8 cellular contexts compared by ENCODE assay signal in the genomic region with DNA sequence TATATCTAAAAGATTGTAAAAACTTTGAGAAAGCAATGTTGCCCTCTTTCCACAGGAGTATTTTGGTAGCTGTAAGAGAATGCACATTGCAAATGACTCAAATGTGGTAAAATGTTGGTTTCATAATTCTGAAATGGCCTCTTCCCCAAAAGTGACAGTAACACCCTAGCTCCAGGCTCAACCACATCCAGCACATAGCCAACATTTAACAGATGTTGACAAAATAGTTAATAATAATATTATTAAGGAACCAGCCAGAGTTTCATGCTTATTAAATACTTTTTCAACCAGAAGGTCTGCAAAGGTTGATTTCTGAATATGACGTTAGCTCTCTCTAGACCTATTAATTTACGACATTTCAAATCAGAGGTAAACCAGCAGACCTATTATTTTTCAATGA. TPM values are rescaled to one million over a fixed set of nuclear protein-coding genes. Genes with fewer than 3 reads are reported as not detected.
DNase-seq lines count a peak whose midpoint lies in the region; ATAC-seq and TF ChIP-seq lines count a peak whose summit lies in the region.

No MANE protein-coding gene starts in this region.

- intact Hi-C loops in lower lobe of right lung (cut with DNase I), result no loop called here

- peak overlapping the region; percentile 80 for H3K4me3 Mint-ChIP-seq in activated T-cell treated with anti-CD3 and anti-CD28 coated beads, Interleukin-2, amount 50 U/mL, for 24 hours
- H3K4me3 Mint-ChIP-seq in activated T-helper 17 cell treated with anti-CD3 and anti-CD28 coated beads, Interleukin-2, amount 50 U/mL, for 72 hours, result peak overlapping the region; percentile 98

- no peak for TF ChIP-seq CTCF in lower lobe of right lung (IDR thresholded peaks at IDR 0.05)

- peak; percentile 56 for ATAC-seq in HG03139 (IDR thresholded peaks at IDR 0.05; ENCODE audit: unreplicated experiment)
- ATAC-seq in activated T-helper 17 cell treated with anti-CD3 and anti-CD28 coated beads, Interleukin-2, amount 50 U/mL, for 72 hours (replicated peaks), result peak; percentile 66
- ATAC-seq in lower lobe of right lung, result peak; percentile 53 to 55

- no peaks in the 10 kb centered on the region for H3K9me3 Mint-ChIP-seq in activated T-cell treated with anti-CD3 and anti-CD28 coated beads, Interleukin-2, amount 50 U/mL, for 24 hours
- no peaks in the 10 kb centered on the region for H3K9me3 Mint-ChIP-seq in activated T-helper 17 cell treated with anti-CD3 and anti-CD28 coated beads, Interleukin-2, amount 50 U/mL, for 72 hours

- H3K27me3 ChIP-seq in lower lobe of right lung (ENCODE audit: low read depth), result no peaks in the 10 kb centered on the region

- H3K9me3 ChIP-seq in lower lobe of right lung, result no peaks in the 10 kb centered on the region

- peaks cover 3% of the 10 kb centered on the region for H3K36me3 ChIP-seq in lower lobe of right lung

- no peak for DNase-seq in activated T-cell treated with anti-CD3 and anti-CD28 coated beads, Interleukin-2, amount 50 U/mL, for 24 hours
- no peak for DNase-seq in activated T-cell treated with anti-CD3 and anti-CD28 coated beads, Interleukin-2, amount 50 U/mL, for 1 hour
- DNase-seq in lower lobe of right lung, result no peak
- DNase-seq in glomerular visceral epithelial cell (ENCODE audit: extremely low spot score), result no peak
- DNase-seq in hypothalamus (lab: John Stamatoyannopoulos, UW), result no peak
- DNase-seq in DMS79 treated with DMSO at 0.1 percent for 48 hours (lab: John Stamatoyannopoulos, UW), result no peak

- H3K27ac ChIP-seq in lower lobe of right lung, result peak overlapping the region; percentile 89

- H3K27ac Mint-ChIP-seq in activated T-cell treated with anti-CD3 and anti-CD28 coated beads, Interleukin-2, amount 50 U/mL, for 24 hours, result peak overlapping the region; percentile 90
- peak overlapping the region; percentile 99 for H3K27ac Mint-ChIP-seq in activated T-helper 17 cell treated with anti-CD3 and anti-CD28 coated beads, Interleukin-2, amount 50 U/mL, for 72 hours

- peak overlapping the region; percentile 53 for H3K4me3 ChIP-seq in lower lobe of right lung

- no peaks in the 10 kb centered on the region for H3K27me3 Mint-ChIP-seq in activated T-cell treated with anti-CD3 and anti-CD28 coated beads, Interleukin-2, amount 50 U/mL, for 24 hours
- no peaks in the 10 kb centered on the region for H3K27me3 Mint-ChIP-seq in activated T-helper 17 cell treated with anti-CD3 and anti-CD28 coated beads, Interleukin-2, amount 50 U/mL, for 72 hours

- H3K4me1 ChIP-seq in lower lobe of right lung, result peaks cover 78% of the 10 kb centered on the region

- H3K4me1 Mint-ChIP-seq in activated T-cell treated with anti-CD3 and anti-CD28 coated beads, Interleukin-2, amount 50 U/mL, for 24 hours (ENCODE audit: low read depth), result peaks cover 91% of the 10 kb centered on the region
- peaks cover 46% of the 10 kb centered on the region for H3K4me1 Mint-ChIP-seq in activated T-helper 17 cell treated with anti-CD3 and anti-CD28 coated beads, Interleukin-2, amount 50 U/mL, for 72 hours

- H3K36me3 Mint-ChIP-seq in activated T-cell treated with anti-CD3 and anti-CD28 coated beads, Interleukin-2, amount 50 U/mL, for 24 hours (ENCODE audit: low read depth), result peaks cover 4% of the 10 kb centered on the region
- peaks cover 18% of the 10 kb centered on the region for H3K36me3 Mint-ChIP-seq in activated T-helper 17 cell treated with anti-CD3 and anti-CD28 coated beads, Interleukin-2, amount 50 U/mL, for 72 hours (ENCODE audit: low read depth)

RNA-seq across cellular contexts. Expression of a gene that starts 1.3 kb away (rescaled TPM):
- 10 to 100 TPM; 50.3 to 57.1 TPM for total RNA-seq in activated T-helper 17 cell treated with anti-CD3 and anti-CD28 coated beads, Interleukin-2, amount 50 U/mL, for 72 hours
- total RNA-seq in lower lobe of right lung, result 340 TPM
